Comparison of ENCODE assay signal across 13 cellular contexts in genomic region chr12:26748412-26748740, GRCh38.
DNase-seq lines count a peak whose midpoint lies in the region; ATAC-seq, FAIRE-seq and TF ChIP-seq lines count a peak whose summit lies in the region.
"Had no signal": no experiment of that assay in that cellular context is flagged by ENCODE, and none has a peak within 500 bp of the region (broad histone marks: within the 10 kb centered on the region; RNA-seq: fewer than 3 reads in every experiment).

No MANE protein-coding gene starts in this region.

- no peaks in the 10 kb centered on the region for H3K9me3 ChIP-seq in endothelial cell of umbilical vein (replicated peaks; ENCODE audit: control insufficient read depth, insufficient read depth, low read length)
- no peaks in the 10 kb centered on the region for H3K9me3 ChIP-seq in kidney (ENCODE audit: control insufficient read depth in 1 of 2, low read length in 2 of 2)
- H3K9me3 ChIP-seq: SJSA1 had no signal

- no peak for TF ChIP-seq POLR2A in endothelial cell of umbilical vein (IDR thresholded peaks at IDR 0.05; ENCODE audit: low read depth, low read length)

- TF ChIP-seq CTCF in GM12872 (IDR thresholded peaks at IDR 0.05; ENCODE audit: insufficient read depth, low read depth, low read length) (0 out of 3 replicates have a peak, but pooled peaks have one; percentile 12), endothelial cell of umbilical vein (IDR thresholded peaks at IDR 0.05; ENCODE audit: extremely low read depth in 1 of 2, insufficient read depth in 1 of 2, low read depth in 1 of 2, low read length in 2 of 2) (no peak), kidney (IDR thresholded peaks at IDR 0.05; ENCODE audit: borderline replicate concordance, extremely low read depth, insufficient read depth) (no peak)

- no peaks in the 10 kb centered on the region for H3K9me1 ChIP-seq in endothelial cell of umbilical vein (replicated peaks; ENCODE audit: control insufficient read depth, extremely low read depth, insufficient read depth, low read length)

- FAIRE-seq in endothelial cell of umbilical vein (lab: Jason Lieb, UNC) = no peak
- no peak for FAIRE-seq in kidney (lab: Jason Lieb, UNC)

- CTCF ChIA-PET in endothelial cell of umbilical vein (lab: Charles Lee) = interaction anchor here (1.0 to 3.2 kb wide), 6 partner anchors 11 to 97 kb away, joined by 3 to 15 read pairs (median 6); partner anchors contain the start of gene ITPR2

- dilution Hi-C loops in endothelial cell of umbilical vein (cut with MboI; ENCODE audit: extremely low pct_ligation_motif_present, low sequenced_read_pairs) = no loop called here

- no peaks in the 10 kb centered on the region for H3K27me3 ChIP-seq in endothelial cell of umbilical vein (ENCODE audit: control insufficient read depth in 2 of 2, insufficient read depth in 2 of 2, low read length in 2 of 2)
- H3K27me3 ChIP-seq: SJSA1 had no signal

- intact Hi-C loops in endothelial cell of umbilical vein (cut with micrococcal nuclease) (loop anchor here (2.0 kb wide), 2 partner anchors 38 to 84 kb away; partner anchors contain the start of gene ITPR2), kidney (cut with DNase I) (no loop called here)

- peak overlapping the region; percentile 91 for H3K4me2 ChIP-seq in endothelial cell of umbilical vein (ENCODE audit: insufficient read depth, low read length)

- no TSS peak for BruUV-seq in endothelial cell of umbilical vein (replicated peaks; lab: Mats Ljungman, UMichigan)

- H3K4me1 ChIP-seq in endothelial cell of umbilical vein (ENCODE audit: control insufficient read depth, extremely low read depth, insufficient read depth, low read length) (peaks cover 57% of the 10 kb centered on the region), kidney (ENCODE audit: control insufficient read depth in 1 of 2, insufficient read depth in 1 of 2, low read depth in 1 of 2, low read length in 2 of 2) (peaks cover 4 to 8% of the 10 kb centered on the region in 2 donors)

- no peak overlapping the region for H2AFZ ChIP-seq in endothelial cell of umbilical vein (ENCODE audit: low read depth, low read length)

- peak overlapping the region in 1 of 3 experiments; percentile 42 for H3K4me3 ChIP-seq in endothelial cell of umbilical vein (replicated peaks in 1 of 3; ENCODE audit: insufficient read depth in 1 of 3, low read depth in 1 of 3, low read length in 3 of 3)
- H3K4me3 ChIP-seq in kidney (ENCODE audit: low read length in 2 of 2) = no peak overlapping the region
- H3K4me3 ChIP-seq: SJSA1 had no signal

- peak; percentile 20 for ATAC-seq in GM19467 (IDR thresholded peaks at IDR 0.05; ENCODE audit: unreplicated experiment)

- H3K27ac ChIP-seq in endothelial cell of umbilical vein (ENCODE audit: insufficient read depth, low read depth, low read length) = peak overlapping the region; percentile 77
- H3K27ac ChIP-seq in kidney (ENCODE audit: low read depth in 2 of 2, low read length in 2 of 2) = no peak overlapping the region
- H3K27ac ChIP-seq: HL-60, SJSA1 had no signal

- H3K79me2 ChIP-seq in endothelial cell of umbilical vein (ENCODE audit: control insufficient read depth, insufficient read depth, low read length) = peaks cover 24% of the 10 kb centered on the region

- POLR2A ChIA-PET in endothelial cell of umbilical vein (lab: Charles Lee) = interaction anchor here (1.4 kb wide), 1 partner anchor 84 kb away, joined by 4 read pairs; the partner anchor contains the start of gene ITPR2

- H4K20me1 ChIP-seq in endothelial cell of umbilical vein (replicated peaks; ENCODE audit: control insufficient read depth, extremely low read depth, insufficient read depth, low read length) = no peaks in the 10 kb centered on the region

- H3K36me3 ChIP-seq in endothelial cell of umbilical vein (ENCODE audit: control insufficient read depth in 2 of 2, extremely low read depth in 1 of 2, insufficient read depth in 2 of 2, low read length in 2 of 2) (no peaks in the 10 kb centered on the region), kidney (ENCODE audit: control insufficient read depth in 1 of 2, insufficient read depth in 2 of 2, low read length in 2 of 2) (no peaks in the 10 kb centered on the region)
- H3K36me3 ChIP-seq: SJSA1 had no signal

- DNase-seq in HT1080 (ENCODE audit: low read depth) (peak; percentile 76), endothelial cell of umbilical vein (ENCODE audit: low read depth, low spot score) (no peak), epidermal melanocyte (ENCODE audit: insufficient read length, low spot score) (no peak), KG1 (lab: John Stamatoyannopoulos, UW) (no peak), kidney (no peak)
- DNase-seq in stimulated activated CD4-positive, alpha-beta T cell treated with anti-CD3 and anti-CD28 coated beads, Interleukin-15, amount 100 ng/mL, for 24 hours = no peak
- DNase-seq: DMS79 treated with DMSO at 0.1 percent for 48 hours; NCI-H2081; stimulated activated CD4-positive, alpha-beta T cell treated with anti-CD3 and anti-CD28 coated beads, Interleukin-12 subunit alpha, Interleukin-12 subunit beta, amount 100 ng/mL, for 4 hours had no signal

- H3K9ac ChIP-seq in endothelial cell of umbilical vein (replicated peaks; ENCODE audit: extremely low read depth, insufficient read depth, low read length) (peak overlapping the region; percentile 34), kidney (ENCODE audit: low read length in 2 of 2) (no peak overlapping the region)

TF ChIP-seq in endothelial cell of umbilical vein, 7 proteins besides CTCF, POLR2A, EP300 and RAD21:
- no peak for TF ChIP-seq FOS (IDR thresholded peaks at IDR 0.05; ENCODE audit: borderline replicate concordance, insufficient read depth, low read length)
- TF ChIP-seq MYC (IDR thresholded peaks at IDR 0.05; ENCODE audit: low read depth, low read length) = no peak
- no peak for TF ChIP-seq GATA2 (IDR thresholded peaks at IDR 0.05; ENCODE audit: insufficient read depth, insufficient read length, low read depth, low read length)
- no peak for TF ChIP-seq MAX (IDR thresholded peaks at IDR 0.05; ENCODE audit: insufficient read depth, insufficient read length)
- TF ChIP-seq JUN (IDR thresholded peaks at IDR 0.05; ENCODE audit: borderline replicate concordance, insufficient read depth, insufficient read length, low read depth) = no peak
- TF ChIP-seq EZH2 (IDR thresholded peaks at IDR 0.05; ENCODE audit: borderline replicate concordance, low read depth, low read length, severe bottlenecking) = no peak
- TF ChIP-seq POLR2AphosphoS5 (IDR thresholded peaks at IDR 0.05; ENCODE audit: insufficient read depth, low read depth, low read length) = no peak
TF ChIP-seq in endothelial cell of umbilical vein: peak in this region for 0.
